ENCODE assay signal across 27 cellular contexts in genomic region chr15:36914466-36914865, GRCh38.
DNase-seq lines count a peak whose midpoint lies in the region; TF ChIP-seq lines count a peak whose summit lies in the region.
"Had no signal": no experiment of that assay in that cellular context is flagged by ENCODE, and none has a peak within 500 bp of the region (broad histone marks: within the 10 kb centered on the region; RNA-seq: fewer than 3 reads in every experiment).

No MANE protein-coding gene starts in this region.

- H2AFZ ChIP-seq in hepatocyte (no peak overlapping the region), smooth muscle cell (ENCODE audit: low read depth) (no peak overlapping the region)

- H3K9me3 ChIP-seq in hepatocyte (ENCODE audit: low read depth) (no peaks in the 10 kb centered on the region), smooth muscle cell (replicated peaks; ENCODE audit: low read depth) (no peaks in the 10 kb centered on the region)
- H3K9me3 ChIP-seq: colonic mucosa had no signal

- H4K20me1 ChIP-seq in hepatocyte (ENCODE audit: insufficient read depth, poor library complexity, severe bottlenecking) (no peaks in the 10 kb centered on the region), smooth muscle cell (ENCODE audit: low read depth) (peaks cover 14% of the 10 kb centered on the region)

- no peak overlapping the region for H3K9ac ChIP-seq in smooth muscle cell (ENCODE audit: low read depth)

- CTCF ChIA-PET in MCF 10A (lab: Yijun Ruan, JAX): interaction anchor here (0.5 to 2.9 kb wide), 4 partner anchors 31 to 958 kb away, joined by 4 to 8 read pairs (median 6); no protein-coding TSS in a partner anchor

- H3K4me3 ChIP-seq in H7 (ENCODE audit: insufficient read depth, low read depth, low read length) (no peak overlapping the region), coronary artery (no peak overlapping the region), hepatocyte (no peak overlapping the region), smooth muscle cell (no peak overlapping the region)
- H3K4me3 ChIP-seq: colonic mucosa, skin epidermis had no signal

- no peaks in the 10 kb centered on the region for H3K36me3 Mint-ChIP-seq in MCF 10A (ENCODE audit: insufficient read depth, unreplicated experiment)
- H3K36me3 Mint-ChIP-seq: activated CD4-positive, alpha-beta memory T cell treated with anti-CD3 and anti-CD28 coated beads for 36 hours; naive thymus-derived CD8-positive, alpha-beta T cell had no signal

- intact Hi-C loops in MCF 10A (cut with micrococcal nuclease): no loop called here

- H3K9me2 ChIP-seq in hepatocyte (replicated peaks; ENCODE audit: insufficient read depth): no peaks in the 10 kb centered on the region

- no peak overlapping the region for H3K4me3 Mint-ChIP-seq in MCF 10A (ENCODE audit: unreplicated experiment)
- H3K4me3 Mint-ChIP-seq: activated CD4-positive, alpha-beta memory T cell treated with anti-CD3 and anti-CD28 coated beads for 36 hours; CD4-positive, alpha-beta T cell; H9; naive thymus-derived CD8-positive, alpha-beta T cell had no signal

- no peaks in the 10 kb centered on the region for H3K27me3 Mint-ChIP-seq in MCF 10A (ENCODE audit: insufficient read depth, unreplicated experiment)

- H3K4me2 ChIP-seq in hepatocyte: no peak overlapping the region
- peak overlapping the region; percentile 11 for H3K4me2 ChIP-seq in smooth muscle cell

- H3K36me3 ChIP-seq in H7 (replicated peaks; ENCODE audit: control insufficient read depth, insufficient read depth, low read length): no peaks in the 10 kb centered on the region
- H3K36me3 ChIP-seq in hepatocyte (replicated peaks; ENCODE audit: insufficient read depth, low read depth): no peaks in the 10 kb centered on the region
- H3K36me3 ChIP-seq in smooth muscle cell (ENCODE audit: low read depth): no peaks in the 10 kb centered on the region
- H3K36me3 ChIP-seq: colonic mucosa had no signal

- POLR2A ChIA-PET in MCF 10A (lab: Yijun Ruan, JAX): interaction anchor here (1.0 kb wide), 1 partner anchor 335 kb away, joined by 3 read pairs; the partner anchor contains the start of gene CDIN1

- TF ChIP-seq CTCF in coronary artery (IDR thresholded peaks at IDR 0.05) (no peak), hepatocyte (IDR thresholded peaks at IDR 0.05; ENCODE audit: poor library complexity) (no peak), smooth muscle cell (IDR thresholded peaks at IDR 0.05; ENCODE audit: borderline replicate concordance, insufficient read depth, poor library complexity, severe bottlenecking) (no peak), MCF 10A (IDR thresholded peaks at IDR 0.05; ENCODE audit: unreplicated experiment) (no peak)

- H3K4me1 Mint-ChIP-seq in MCF 10A (ENCODE audit: insufficient read depth, unreplicated experiment): peaks cover 5% of the 10 kb centered on the region

- no peak overlapping the region for H3K27ac Mint-ChIP-seq in MCF 10A (ENCODE audit: low read depth, unreplicated experiment)
- H3K27ac Mint-ChIP-seq: activated CD4-positive, alpha-beta memory T cell treated with anti-CD3 and anti-CD28 coated beads for 36 hours; CD4-positive, alpha-beta T cell; H9; naive thymus-derived CD8-positive, alpha-beta T cell had no signal

- WGBS in hepatocyte (ENCODE audit: low lambda C conversion rate, missing lambda C conversion rate): 48% methylated on average over 4 of the region's 4 CpGs
- 45% methylated on average over 4 of the region's 4 CpGs for WGBS in smooth muscle cell (ENCODE audit: low lambda C conversion rate)

- H3K27me3 ChIP-seq in H7 (ENCODE audit: control insufficient read depth, insufficient read depth, low read length): no peaks in the 10 kb centered on the region
- H3K27me3 ChIP-seq in hepatocyte: no peaks in the 10 kb centered on the region
- no peaks in the 10 kb centered on the region for H3K27me3 ChIP-seq in smooth muscle cell (ENCODE audit: low read depth)
- H3K27me3 ChIP-seq: colonic mucosa had no signal

- H3K4me1 ChIP-seq in hepatocyte (ENCODE audit: insufficient read depth): peaks cover 11% of the 10 kb centered on the region
- peaks cover 20% of the 10 kb centered on the region for H3K4me1 ChIP-seq in smooth muscle cell (ENCODE audit: low read depth)
- H3K4me1 ChIP-seq: colonic mucosa had no signal

- H3K79me2 ChIP-seq in hepatocyte (peaks cover 10% of the 10 kb centered on the region), smooth muscle cell (ENCODE audit: low read depth) (peaks cover 5% of the 10 kb centered on the region)

- peak overlapping the region; percentile 28 to 48 for H3K27ac ChIP-seq in coronary artery
- peak overlapping the region; percentile 41 for H3K27ac ChIP-seq in hepatocyte
- peak overlapping the region; percentile 4 for H3K27ac ChIP-seq in smooth muscle cell (ENCODE audit: low read depth)
- H3K27ac ChIP-seq: colonic mucosa had no signal

- H3K9me3 Mint-ChIP-seq in MCF 10A (ENCODE audit: unreplicated experiment): no peaks in the 10 kb centered on the region
- H3K9me3 Mint-ChIP-seq: activated CD4-positive, alpha-beta memory T cell treated with anti-CD3 and anti-CD28 coated beads for 36 hours; H9 had no signal

- DNase-seq in H7 (peak; percentile 22), coronary artery (ENCODE audit: low spot score) (no peak), hepatocyte (ENCODE audit: low spot score) (no peak), smooth muscle cell (lab: John Stamatoyannopoulos, UW; ENCODE audit: unreplicated experiment) (no peak), COLO829 (ENCODE audit: low spot score) (no peak), MCF 10A (ENCODE audit: unreplicated experiment) (no peak), NCI-H1930 (lab: John Stamatoyannopoulos, UW) (no peak)
- no peak for DNase-seq in activated CD4-positive, alpha-beta T cell treated with anti-CD3 and anti-CD28 coated beads, Interleukin-2, amount 50 U/mL, for 1 hour
- DNase-seq: activated CD4-positive, alpha-beta memory T cell treated with anti-CD3 and anti-CD28 coated beads for 36 hours; activated CD8-positive, alpha-beta memory T cell treated with anti-CD3 and anti-CD28 coated beads, Interleukin-2, amount 50 U/mL, for 4 hours; activated naive CD4-positive, alpha-beta T cell treated with Interleukin-2 at 50 U/mL for 16 hours; AML-193; amniotic stem cell; CD4-positive, alpha-beta T cell; colonic mucosa; effector CD8-positive, alpha-beta T cell; H9; KBM-7; MM.1S; naive thymus-derived CD8-positive, alpha-beta T cell; NCI-H1105 treated with DMSO at 0.1 percent for 48 hours; NCI-H2029; NCI-H526 treated with DMSO at 0.1 percent for 48 hours; occipital lobe; SHP77 treated with DMSO at 0.1 percent for 48 hours; stimulated activated naive CD4-positive, alpha-beta T cell treated with Interleukin-2 at 50 U/mL for 16 hours had no signal

- BruUV-seq in MCF 10A (replicated peaks; lab: Mats Ljungman, UMichigan): no TSS peak

- no peaks in the 10 kb centered on the region for H3F3A ChIP-seq in smooth muscle cell (ENCODE audit: low read depth)
